Comparison of ENCODE assay signal across 9 cellular contexts in the genomic region with DNA sequence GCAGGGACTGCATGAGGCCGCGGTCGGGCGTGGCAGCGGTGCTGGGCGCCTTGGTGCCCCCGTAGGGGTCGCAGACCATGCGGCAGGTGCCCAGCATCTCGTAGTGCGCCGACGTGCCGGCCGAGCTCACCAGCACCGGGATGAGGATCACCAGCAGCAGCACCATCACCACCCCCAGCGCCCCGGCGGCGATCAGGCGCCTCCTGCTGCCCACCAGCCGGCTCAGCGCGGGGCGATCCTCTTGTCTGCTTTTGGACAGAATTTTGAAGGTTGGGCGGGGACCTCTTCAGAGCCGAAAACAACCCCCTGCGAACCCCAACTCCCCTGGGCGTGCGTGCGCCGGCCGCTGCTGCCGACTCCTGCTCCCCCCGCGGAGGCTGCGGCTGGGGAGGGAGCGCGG. TPM values are rescaled to one million over a fixed set of nuclear protein-coding genes. Genes with fewer than 3 reads are reported as not detected.
DNase-seq lines count a peak whose midpoint lies in the region; ATAC-seq and TF ChIP-seq lines count a peak whose summit lies in the region.
"Had no signal": no experiment of that assay in that cellular context is flagged by ENCODE, and none has a peak within 500 bp of the region (broad histone marks: within the 10 kb centered on the region; RNA-seq: fewer than 3 reads in every experiment).

No MANE protein-coding gene starts in this region.

- H3K9me3 Mint-ChIP-seq in activated T-cell treated with anti-CD3 and anti-CD28 coated beads, Interleukin-2, amount 50 U/mL, for 72 hours, result no peaks in the 10 kb centered on the region
- no peaks in the 10 kb centered on the region for H3K9me3 Mint-ChIP-seq in Caco-2 (ENCODE audit: unreplicated experiment)

- H3K4me3 ChIP-seq in skeletal muscle cell (ENCODE audit: low read depth, low read length), result peak overlapping the region; percentile 42
- no peak overlapping the region for H3K4me3 ChIP-seq in Caco-2 (ENCODE audit: low read depth, low read length)

- peaks cover 46% of the 10 kb centered on the region for H3K27me3 Mint-ChIP-seq in activated T-cell treated with anti-CD3 and anti-CD28 coated beads, Interleukin-2, amount 50 U/mL, for 72 hours (ENCODE audit: low read depth)
- H3K27me3 Mint-ChIP-seq in Caco-2 (ENCODE audit: insufficient read depth, unreplicated experiment), result no peaks in the 10 kb centered on the region

- H3K4me1 ChIP-seq in Caco-2, result no peaks in the 10 kb centered on the region

- TF ChIP-seq CTCF in Caco-2 (IDR thresholded peaks at IDR 0.05; ENCODE audit: insufficient read depth in 1 of 2, low read depth in 1 of 2, low read length in 1 of 2, severe bottlenecking in 1 of 2, unreplicated experiment in 1 of 2), result no peak

- H3K27ac Mint-ChIP-seq in activated T-cell treated with anti-CD3 and anti-CD28 coated beads, Interleukin-2, amount 50 U/mL, for 72 hours, result no peak overlapping the region
- no peak overlapping the region for H3K27ac Mint-ChIP-seq in Caco-2 (ENCODE audit: unreplicated experiment)

- H3K27me3 ChIP-seq in Caco-2 (replicated peaks; ENCODE audit: control insufficient read depth, insufficient read depth, low read length), result no peaks in the 10 kb centered on the region

- peak overlapping the region; percentile 58 to 68 for H3K4me3 Mint-ChIP-seq in activated T-cell treated with anti-CD3 and anti-CD28 coated beads, Interleukin-2, amount 50 U/mL, for 72 hours
- no peak overlapping the region for H3K4me3 Mint-ChIP-seq in Caco-2 (ENCODE audit: unreplicated experiment)

- no peaks in the 10 kb centered on the region for H3K36me3 ChIP-seq in Caco-2 (ENCODE audit: control insufficient read depth, insufficient read depth, low read length)

- peak; percentile 45 for ATAC-seq in GM19438 (IDR thresholded peaks at IDR 0.05; ENCODE audit: low read depth, unreplicated experiment)
- ATAC-seq in activated T-cell treated with anti-CD3 and anti-CD28 coated beads, Interleukin-2, amount 50 U/mL, for 72 hours (replicated peaks in 1 of 2), result peak; percentile 78 to 79
- ATAC-seq in left ventricle myocardium superior, result peak; percentile 39

- H3K9me3 ChIP-seq in Caco-2, result no peaks in the 10 kb centered on the region

- no peaks in the 10 kb centered on the region for H3K36me3 Mint-ChIP-seq in activated T-cell treated with anti-CD3 and anti-CD28 coated beads, Interleukin-2, amount 50 U/mL, for 72 hours (ENCODE audit: insufficient read depth in 2 of 2)
- H3K36me3 Mint-ChIP-seq in Caco-2 (ENCODE audit: insufficient read depth, unreplicated experiment), result peaks cover 7% of the 10 kb centered on the region

- no TSS peak for BruUV-seq in Caco-2 (replicated peaks; lab: Mats Ljungman, UMichigan)

- intact Hi-C loops in left ventricle myocardium superior (cut with micrococcal nuclease) (no loop called here), Caco-2 (cut with micrococcal nuclease; ENCODE audit: unreplicated experiment) (no loop called here)

- POLR2A ChIA-PET in Caco-2 (lab: Charles Lee), result no interaction called here

- H3K4me1 Mint-ChIP-seq in activated T-cell treated with anti-CD3 and anti-CD28 coated beads, Interleukin-2, amount 50 U/mL, for 72 hours (ENCODE audit: low read depth), result no peaks in the 10 kb centered on the region
- H3K4me1 Mint-ChIP-seq in Caco-2 (ENCODE audit: low read depth, unreplicated experiment), result no peaks in the 10 kb centered on the region

- DNase-seq in COLO668 (lab: John Stamatoyannopoulos, UW; ENCODE audit: unreplicated experiment) (peak; percentile 47), HT1080 (ENCODE audit: low read depth) (peak; percentile 14), left ventricle myocardium superior (peak; percentile 51), skeletal muscle cell (ENCODE audit: low read depth) (no peak), Caco-2 (no peak), SHP77 (lab: John Stamatoyannopoulos, UW) (no peak)
- DNase-seq in activated T-cell treated with anti-CD3 and anti-CD28 coated beads, Interleukin-2, amount 50 U/mL, for 72 hours, result peak; percentile 60 to 61

- CTCF ChIA-PET in Caco-2 (lab: Charles Lee), result no interaction called here

RNA-seq across cellular contexts. Expression of gene C1QL3, which starts 0.8 kb away (rescaled TPM):
- 0.05 TPM in 1 of 2 replicates, not detected in the other for total RNA-seq in HT1080 (2014; rRNA removed; shearing (Covaris generic))
- polyA plus RNA-seq in HT1080 (2015; cell fraction: cytosol; rRNA removed), result 0.08 and 0.10 TPM in 2 replicates
- polyA plus RNA-seq in HT1080 (2015; cell fraction: nucleus; rRNA removed), result 0.06 and 0.46 TPM in 2 replicates
- under 1 TPM in 1 of 2 donors, not detected in 1; 0.12 TPM for total RNA-seq in activated T-cell treated with anti-CD3 and anti-CD28 coated beads, Interleukin-2, amount 50 U/mL, for 72 hours
- total RNA-seq in left ventricle myocardium superior (not detected), Caco-2 (2022) (not detected in 2 replicates)
- total RNA-seq: M059J had no signal

Comparison
In these comparisons a context has a peak if more than half of its experiments do, and no peak if none do; other contexts are left out.
1. DNase-seq: peak in COLO668 (single experiment), HT1080 (single experiment), activated T-cell treated with anti-CD3 and anti-CD28 coated beads, Interleukin-2, amount 50 U/mL, for 72 hours (2 of 2) and left ventricle myocardium superior (single experiment); none in skeletal muscle cell (single experiment), Caco-2 (0 of 2) and SHP77 (0 of 2).
2. Peak in every context shown above with its lines, with median percentiles within 50 percentile points of each other: ATAC-seq.